In the genomic region with DNA sequence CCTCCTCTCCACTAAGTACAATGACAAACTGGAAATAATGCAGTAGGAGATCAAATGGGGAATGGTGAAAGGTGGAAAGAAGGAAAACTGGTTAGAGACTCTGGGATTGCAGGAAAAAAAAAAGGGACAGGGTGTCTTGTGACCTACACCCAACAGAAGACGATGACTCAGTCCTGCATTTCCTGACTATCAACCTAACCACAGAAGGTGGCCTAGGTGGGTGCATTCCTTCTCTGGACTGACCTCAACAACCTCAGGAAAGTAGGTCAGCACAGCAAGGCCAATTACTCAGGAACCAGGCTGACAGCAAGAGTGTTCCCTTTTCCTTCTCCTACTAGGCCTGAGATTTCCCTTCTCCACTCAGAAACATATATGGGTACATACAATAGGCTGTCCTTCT, we compare ENCODE assay signal across 15 cellular contexts.
DNase-seq lines count a peak whose midpoint lies in the region; FAIRE-seq and TF ChIP-seq lines count a peak whose summit lies in the region.
"Had no signal": no experiment of that assay in that cellular context is flagged by ENCODE, and none has a peak within 500 bp of the region (broad histone marks: within the 10 kb centered on the region; RNA-seq: fewer than 3 reads in every experiment).

No MANE protein-coding gene starts in this region.

- no peaks in the 10 kb centered on the region for H3K9me2 ChIP-seq in MM.1S (replicated peaks; ENCODE audit: insufficient read depth, low read length)

- no peak overlapping the region for H3K4me3 ChIP-seq in MM.1S (ENCODE audit: low read length)
- no peak overlapping the region for H3K4me3 ChIP-seq in keratinocyte (ENCODE audit: control insufficient read depth in 2 of 3, extremely low read depth in 1 of 3, insufficient read depth in 2 of 3, low read depth in 1 of 3, low read length in 3 of 3)
- H3K4me3 ChIP-seq: upper lobe of left lung had no signal

- no peaks in the 10 kb centered on the region for H3F3A ChIP-seq in MM.1S (ENCODE audit: insufficient read depth, low read length)

- no peaks in the 10 kb centered on the region for H3K9me1 ChIP-seq in keratinocyte (ENCODE audit: control insufficient read depth, extremely low read depth, insufficient read depth, low read length)

- H3K79me2 ChIP-seq in MM.1S (ENCODE audit: low read length): no peaks in the 10 kb centered on the region
- H3K79me2 ChIP-seq in keratinocyte (ENCODE audit: control insufficient read depth, insufficient read depth, low read length): no peaks in the 10 kb centered on the region

- H3K27me3 ChIP-seq in MM.1S (replicated peaks; ENCODE audit: insufficient read depth, low read length): no peaks in the 10 kb centered on the region
- H3K27me3 ChIP-seq in keratinocyte (ENCODE audit: control insufficient read depth, extremely low read depth, insufficient read depth, low read length): no peaks in the 10 kb centered on the region
- H3K27me3 ChIP-seq: upper lobe of left lung had no signal

- H3K4me1 ChIP-seq in MM.1S (ENCODE audit: low read length) (peaks cover 16% of the 10 kb centered on the region), keratinocyte (ENCODE audit: control insufficient read depth, extremely low read depth, insufficient read depth, low read length) (peaks cover 3% of the 10 kb centered on the region)
- H3K4me1 ChIP-seq: upper lobe of left lung had no signal

- H2AFZ ChIP-seq in MM.1S (ENCODE audit: low read length) (no peak overlapping the region), keratinocyte (ENCODE audit: control insufficient read depth, low read length) (no peak overlapping the region)

- H3K27ac ChIP-seq in MM.1S (ENCODE audit: low read length) (no peak overlapping the region; the same call in 1 of the 2 replicates), keratinocyte (ENCODE audit: control insufficient read depth, insufficient read depth, low read length) (no peak overlapping the region)
- H3K27ac ChIP-seq: upper lobe of left lung had no signal

- no peaks in the 10 kb centered on the region for H3K36me3 ChIP-seq in MM.1S (replicated peaks; ENCODE audit: insufficient read depth, low read length)
- no peaks in the 10 kb centered on the region for H3K36me3 ChIP-seq in keratinocyte (ENCODE audit: control insufficient read depth in 2 of 2, extremely low read depth in 1 of 2, insufficient read depth in 2 of 2, low read length in 2 of 2)
- H3K36me3 ChIP-seq: upper lobe of left lung had no signal

- TF ChIP-seq CTCF in MM.1S (IDR thresholded peaks at IDR 0.05; ENCODE audit: low read length) (no peak), keratinocyte (optimal IDR thresholded peaks at IDR 0.05 in 1 of 3, IDR thresholded peaks at IDR 0.05 in 1 of 3, conservative IDR thresholded peaks at IDR 0.05 in 1 of 3; ENCODE audit: extremely low read depth in 1 of 3, insufficient read depth in 2 of 3, low read length in 3 of 3) (no peak)

- H3K4me2 ChIP-seq in MM.1S (ENCODE audit: low read depth, low read length) (peak overlapping the region; percentile 15), keratinocyte (ENCODE audit: control insufficient read depth, extremely low read depth, insufficient read depth, low read depth, low read length) (no peak overlapping the region)

- H3K9ac ChIP-seq in MM.1S (ENCODE audit: low read length) (no peak overlapping the region), keratinocyte (ENCODE audit: control insufficient read depth, extremely low read depth, insufficient read depth, low read length) (no peak overlapping the region)

- DNase-seq in ELF-1 (ENCODE audit: low read depth, low spot score) (peak; percentile 58), MM.1S (peak; percentile 22), dermis blood vessel endothelial cell (peak; percentile 4), keratinocyte (ENCODE audit: low read depth, low spot score) (peak; percentile 4), NCI-H510A (lab: John Stamatoyannopoulos, UW) (no peak), NCI-H2081 (lab: John Stamatoyannopoulos, UW) (no peak)
- DNase-seq in stimulated activated naive CD4-positive, alpha-beta T cell (lab: John Stamatoyannopoulos, UW): no peak
- no peak for DNase-seq in stimulated activated CD4-positive, alpha-beta T cell treated with anti-CD3 and anti-CD28 coated beads, Interleukin-1b, Interleukin-23, amount 100 ng/mL, for 48 hours
- DNase-seq: activated CD8-positive, alpha-beta T cell treated with anti-CD3 and anti-CD28 coated beads, Interleukin-2, amount 10 ng/mL, durations not matched to agents 7 days and 5 days; anterior cingulate cortex; immature natural killer cell; NCI-H1105 treated with DMSO at 0.1 percent for 48 hours; NCI-H2227 treated with DMSO at 0.1 percent for 48 hours; upper lobe of left lung had no signal

- H4K20me1 ChIP-seq in MM.1S (ENCODE audit: insufficient read depth, low read length) (no peaks in the 10 kb centered on the region), keratinocyte (ENCODE audit: control insufficient read depth, extremely low read depth, insufficient read depth, low read length) (no peaks in the 10 kb centered on the region)

- no peaks in the 10 kb centered on the region for H3K9me3 ChIP-seq in MM.1S (replicated peaks; ENCODE audit: insufficient read depth, low read length)
- H3K9me3 ChIP-seq in keratinocyte (ENCODE audit: control insufficient read depth, low read depth, low read length): no peaks in the 10 kb centered on the region
- H3K9me3 ChIP-seq: upper lobe of left lung had no signal

- dilution Hi-C loops in keratinocyte (cut with MboI; ENCODE audit: extremely low pct_ligation_motif_present, low sequenced_read_pairs): no loop called here

- FAIRE-seq in keratinocyte (lab: Jason Lieb, UNC): no peak
- FAIRE-seq: GM18507 had no signal

Comparison
In these comparisons a context has a peak if more than half of its experiments do, and no peak if none do; other contexts are left out.
1. DNase-seq: peak in ELF-1 (single experiment), MM.1S (single experiment), dermis blood vessel endothelial cell (single experiment) and keratinocyte (single experiment); none in NCI-H510A (single experiment), stimulated activated naive CD4-positive, alpha-beta T cell (0 of 6), NCI-H2081 (0 of 2) and stimulated activated CD4-positive, alpha-beta T cell treated with anti-CD3 and anti-CD28 coated beads, Interleukin-1b, Interleukin-23, amount 100 ng/mL, for 48 hours (single experiment).